ENCODE assay signal across 1 cellular context in genomic region chr1:81731989-81732388, GRCh38.
TF ChIP-seq lines count a peak whose summit lies in the region.

No MANE protein-coding gene starts in this region.

TF ChIP-seq in GM23338, 12 proteins besides CTCF, POLR2A, EP300 and RAD21 (continued from another document):
- TF ChIP-seq ZNF462 (CRISPR knock-in tag; IDR thresholded peaks at IDR 0.05) (no peak), ZNF331 (CRISPR knock-in tag; IDR thresholded peaks at IDR 0.05; ENCODE audit: low read depth) (no peak), ZNF114 (CRISPR knock-in tag; IDR thresholded peaks at IDR 0.05) (no peak), REST (IDR thresholded peaks at IDR 0.05; ENCODE audit: unreplicated experiment) (no peak), EZH2 (IDR thresholded peaks at IDR 0.05; ENCODE audit: low read depth, unreplicated experiment) (no peak), JUNB (IDR thresholded peaks at IDR 0.05; ENCODE audit: unreplicated experiment) (no peak), CREB1 (CRISPR knock-in tag; IDR thresholded peaks at IDR 0.05; ENCODE audit: low read depth) (no peak), ETS1 (IDR thresholded peaks at IDR 0.05) (no peak)
TF ChIP-seq in GM23338: peak in this region for 0.
